19 cellular contexts compared by ENCODE assay signal in the genomic region with DNA sequence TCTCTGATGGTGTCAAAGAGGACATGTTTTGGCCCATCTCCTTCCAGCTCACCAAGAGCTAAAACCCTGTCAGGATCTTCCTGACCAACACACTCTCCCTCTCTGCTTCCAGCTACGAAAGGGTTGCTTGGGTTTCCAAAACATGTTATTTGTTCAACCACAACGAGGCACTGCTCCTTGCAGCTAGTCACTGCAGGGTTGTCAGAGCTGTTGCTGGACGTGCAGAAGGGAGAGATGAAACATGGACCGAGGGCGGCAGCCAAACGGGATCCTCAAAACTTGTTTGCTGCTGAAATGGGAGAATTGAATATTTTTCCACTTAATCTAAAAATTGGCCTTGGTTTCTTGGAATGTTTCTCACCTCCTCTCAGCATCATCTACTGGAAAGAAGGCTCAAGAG.
"Had no signal": no experiment of that assay in that cellular context is flagged by ENCODE, and none has a peak within 500 bp of the region (broad histone marks: within the 10 kb centered on the region; RNA-seq: fewer than 3 reads in every experiment).

No MANE protein-coding gene starts in this region.

- H3K9me3 ChIP-seq: colonic mucosa, gastroesophageal sphincter, neutrophil, psoas muscle, sigmoid colon, suprapubic skin, upper lobe of right lung had no signal

- H3K27ac Mint-ChIP-seq: activated CD4-positive, alpha-beta memory T cell treated with anti-CD3 and anti-CD28 coated beads, Interleukin-2, amount 10 ng/mL, durations not matched to agents 7 days and 5 days; activated naive CD8-positive, alpha-beta T cell had no signal

- H3K4me1 Mint-ChIP-seq: activated CD4-positive, alpha-beta memory T cell treated with anti-CD3 and anti-CD28 coated beads, Interleukin-2, amount 10 ng/mL, durations not matched to agents 7 days and 5 days had no signal

- ATAC-seq: gastroesophageal sphincter, psoas muscle, upper lobe of right lung had no signal

- H3K27me3 Mint-ChIP-seq: activated naive CD8-positive, alpha-beta T cell; naive B cell had no signal

- H3K27ac ChIP-seq: colonic mucosa, gastroesophageal sphincter, neutrophil, psoas muscle, sigmoid colon, suprapubic skin, upper lobe of right lung had no signal

- H3K27me3 ChIP-seq: colonic mucosa, neutrophil, sigmoid colon, upper lobe of right lung had no signal

- H3K9me3 Mint-ChIP-seq: activated CD4-positive, alpha-beta memory T cell treated with anti-CD3 and anti-CD28 coated beads, Interleukin-2, amount 10 ng/mL, durations not matched to agents 7 days and 5 days; naive B cell had no signal

- H3K36me3 Mint-ChIP-seq: activated naive CD8-positive, alpha-beta T cell; naive B cell had no signal

- H3K4me1 ChIP-seq: colonic mucosa, gastroesophageal sphincter, psoas muscle, sigmoid colon had no signal

- H3K4me3 ChIP-seq: colonic mucosa, gastroesophageal sphincter, psoas muscle, sigmoid colon, suprapubic skin, upper lobe of right lung had no signal

- FAIRE-seq: kidney had no signal

- H3K36me3 ChIP-seq: colonic mucosa, gastroesophageal sphincter, neutrophil, sigmoid colon, suprapubic skin, upper lobe of right lung had no signal

- DNase-seq: activated CD4-positive, alpha-beta memory T cell treated with anti-CD3 and anti-CD28 coated beads, Interleukin-2, amount 10 ng/mL, durations not matched to agents 7 days and 5 days; activated CD4-positive, alpha-beta T cell treated with anti-CD3 and anti-CD28 coated beads for 1 hour; activated gamma-delta T cell; activated T-cell treated with anti-CD3 and anti-CD28 coated beads, Interleukin-2, amount 50 U/mL, for 48 hours; colonic mucosa; effector CD8-positive, alpha-beta T cell; kidney; midbrain; naive B cell; psoas muscle; sigmoid colon; stimulated activated CD4-positive, alpha-beta T cell treated with anti-CD3 and anti-CD28 coated beads, Interleukin-12 subunit alpha, Interleukin-12 subunit beta, amount 100 ng/mL, for 4 hours; stimulated activated naive CD4-positive, alpha-beta T cell; T-helper 2 cell; upper lobe of right lung had no signal

- H3K4me3 Mint-ChIP-seq: activated CD4-positive, alpha-beta memory T cell treated with anti-CD3 and anti-CD28 coated beads, Interleukin-2, amount 10 ng/mL, durations not matched to agents 7 days and 5 days; activated naive CD8-positive, alpha-beta T cell; naive B cell had no signal
